8 cellular contexts compared by ENCODE assay signal in genomic region chr5:43555895-43556606, GRCh38. TPM values are rescaled to one million over a fixed set of nuclear protein-coding genes. Genes with fewer than 3 reads are reported as not detected.
A peak's percentile ranks its signal among the peaks of the same experiment; 100 is the strongest.
DNase-seq lines count a peak whose midpoint lies in the region; ATAC-seq and TF ChIP-seq lines count a peak whose summit lies in the region.

No MANE protein-coding gene starts in this region.

- H3K27me3 Mint-ChIP-seq in activated T-helper 1 cell treated with anti-CD3 and anti-CD28 coated beads, Interleukin-12 subunit alpha, Interleukin-12 subunit beta, Interleukin-2, Interleukin-4 antibody, amounts not matched to agents 30 ng/mL and 10 ng/mL and 1 ng/mL, durations not matched to agents 14 hours and 24 hours and 36 hours (ENCODE audit: insufficient read depth), result no peaks in the 10 kb centered on the region
- peaks cover 3% of the 10 kb centered on the region for H3K27me3 Mint-ChIP-seq in nephron progenitor cell (ENCODE audit: low read depth, poor library complexity)
- no peaks in the 10 kb centered on the region for H3K27me3 Mint-ChIP-seq in stimulated activated naive CD8-positive, alpha-beta T cell treated with anti-CD3 and anti-CD28 coated beads, Interleukin-15, Interleukin-2, amounts not matched to agents 100 ng/mL and 50 ng/mL, for 24 hours

- ATAC-seq in activated CD4-positive, CD25-positive, alpha-beta regulatory T cell treated with anti-CD3 and anti-CD28 coated beads, Interleukin-2, amount 50 U/mL, for 24 hours, result no peak
- peak; percentile 0 for ATAC-seq in HG03280 (IDR thresholded peaks at IDR 0.05; ENCODE audit: unreplicated experiment)

- intact Hi-C loops in activated T-helper 1 cell treated with anti-CD3 and anti-CD28 coated beads, Interleukin-12 subunit alpha, Interleukin-12 subunit beta, Interleukin-2, Interleukin-4 antibody, amounts not matched to agents 30 ng/mL and 10 ng/mL and 1 ng/mL, durations not matched to agents 14 hours and 24 hours and 36 hours (cut with micrococcal nuclease), result loop anchor here (1.0 to 5.0 kb wide), 13 partner anchors 19 to 1251 kb away; partner anchors contain the start of genes C5orf34, HMGCS1, MRPS30 and NNT

- peak overlapping the region; percentile 86 for H3K4me3 ChIP-seq in fibroblast of the aortic adventitia (ENCODE audit: low read depth, low read length)

- no peak for TF ChIP-seq CTCF in fibroblast of the aortic adventitia (IDR thresholded peaks at IDR 0.05; ENCODE audit: insufficient read depth, low read length)
- no peak for TF ChIP-seq CTCF in nephron progenitor cell (IDR thresholded peaks at IDR 0.05)

- H3K4me1 Mint-ChIP-seq in activated T-helper 1 cell treated with anti-CD3 and anti-CD28 coated beads, Interleukin-12 subunit alpha, Interleukin-12 subunit beta, Interleukin-2, Interleukin-4 antibody, amounts not matched to agents 30 ng/mL and 10 ng/mL and 1 ng/mL, durations not matched to agents 14 hours and 24 hours and 36 hours (ENCODE audit: low read depth), result peaks cover 13% of the 10 kb centered on the region
- H3K4me1 Mint-ChIP-seq in nephron progenitor cell, result peaks cover 8% of the 10 kb centered on the region
- H3K4me1 Mint-ChIP-seq in stimulated activated naive CD8-positive, alpha-beta T cell treated with anti-CD3 and anti-CD28 coated beads, Interleukin-15, Interleukin-2, amounts not matched to agents 100 ng/mL and 50 ng/mL, for 24 hours (ENCODE audit: low read depth), result peaks cover 12% of the 10 kb centered on the region

- no peaks in the 10 kb centered on the region for H3K9me3 Mint-ChIP-seq in activated T-helper 1 cell treated with anti-CD3 and anti-CD28 coated beads, Interleukin-12 subunit alpha, Interleukin-12 subunit beta, Interleukin-2, Interleukin-4 antibody, amounts not matched to agents 30 ng/mL and 10 ng/mL and 1 ng/mL, durations not matched to agents 14 hours and 24 hours and 36 hours
- no peaks in the 10 kb centered on the region for H3K9me3 Mint-ChIP-seq in nephron progenitor cell
- no peaks in the 10 kb centered on the region for H3K9me3 Mint-ChIP-seq in stimulated activated naive CD8-positive, alpha-beta T cell treated with anti-CD3 and anti-CD28 coated beads, Interleukin-15, Interleukin-2, amounts not matched to agents 100 ng/mL and 50 ng/mL, for 24 hours

- H3K27ac Mint-ChIP-seq in activated T-helper 1 cell treated with anti-CD3 and anti-CD28 coated beads, Interleukin-12 subunit alpha, Interleukin-12 subunit beta, Interleukin-2, Interleukin-4 antibody, amounts not matched to agents 30 ng/mL and 10 ng/mL and 1 ng/mL, durations not matched to agents 14 hours and 24 hours and 36 hours, result peak overlapping the region; percentile 87
- H3K27ac Mint-ChIP-seq in nephron progenitor cell, result peak overlapping the region; percentile 98
- peak overlapping the region; percentile 91 for H3K27ac Mint-ChIP-seq in stimulated activated naive CD8-positive, alpha-beta T cell treated with anti-CD3 and anti-CD28 coated beads, Interleukin-15, Interleukin-2, amounts not matched to agents 100 ng/mL and 50 ng/mL, for 24 hours

- H3K4me3 Mint-ChIP-seq in activated T-helper 1 cell treated with anti-CD3 and anti-CD28 coated beads, Interleukin-12 subunit alpha, Interleukin-12 subunit beta, Interleukin-2, Interleukin-4 antibody, amounts not matched to agents 30 ng/mL and 10 ng/mL and 1 ng/mL, durations not matched to agents 14 hours and 24 hours and 36 hours, result peak overlapping the region; percentile 92
- no peak overlapping the region for H3K4me3 Mint-ChIP-seq in nephron progenitor cell
- H3K4me3 Mint-ChIP-seq in stimulated activated naive CD8-positive, alpha-beta T cell treated with anti-CD3 and anti-CD28 coated beads, Interleukin-15, Interleukin-2, amounts not matched to agents 100 ng/mL and 50 ng/mL, for 24 hours, result no peak overlapping the region

- DNase-seq in activated CD4-positive, CD25-positive, alpha-beta regulatory T cell (lab: John Stamatoyannopoulos, UW), result peak; percentile 19 to 40 (median 28)
- DNase-seq in NOMO-1 (lab: John Stamatoyannopoulos, UW; ENCODE audit: unreplicated experiment in 2 of 2) (peak; percentile 55 to 59), fibroblast of the aortic adventitia (ENCODE audit: low read depth) (peak; percentile 37), nephron progenitor cell (peak; percentile 65)
- peak; percentile 43 for DNase-seq in activated T-helper 1 cell treated with anti-CD3 and anti-CD28 coated beads, Interleukin-12 subunit alpha, Interleukin-12 subunit beta, Interleukin-2, Interleukin-4 antibody, amounts not matched to agents 30 ng/mL and 10 ng/mL and 1 ng/mL, durations not matched to agents 14 hours and 24 hours and 36 hours (ENCODE audit: low spot score)

- H3K36me3 Mint-ChIP-seq in activated T-helper 1 cell treated with anti-CD3 and anti-CD28 coated beads, Interleukin-12 subunit alpha, Interleukin-12 subunit beta, Interleukin-2, Interleukin-4 antibody, amounts not matched to agents 30 ng/mL and 10 ng/mL and 1 ng/mL, durations not matched to agents 14 hours and 24 hours and 36 hours (ENCODE audit: low read depth), result peaks cover 2% of the 10 kb centered on the region
- H3K36me3 Mint-ChIP-seq in nephron progenitor cell (ENCODE audit: low read depth), result no peaks in the 10 kb centered on the region
- H3K36me3 Mint-ChIP-seq in stimulated activated naive CD8-positive, alpha-beta T cell treated with anti-CD3 and anti-CD28 coated beads, Interleukin-15, Interleukin-2, amounts not matched to agents 100 ng/mL and 50 ng/mL, for 24 hours (ENCODE audit: low read depth), result peaks cover 2% of the 10 kb centered on the region

RNA-seq across cellular contexts. Expression of gene PAIP1, which starts 0.8 kb away (rescaled TPM):
- 59.0 and 60.8 TPM in 2 replicates for total RNA-seq in activated T-helper 1 cell treated with anti-CD3 and anti-CD28 coated beads, Interleukin-12 subunit alpha, Interleukin-12 subunit beta, Interleukin-2, Interleukin-4 antibody, amounts not matched to agents 30 ng/mL and 10 ng/mL and 1 ng/mL, durations not matched to agents 14 hours and 24 hours and 36 hours
- 81.2 and 113 TPM in 2 replicates for total RNA-seq in fibroblast of the aortic adventitia (ENCODE audit: low replicate concordance)

RNA-seq across cellular contexts. Expression of gene C5orf34, which starts 41.1 kb away (rescaled TPM):
- 5.3 and 5.5 TPM in 2 replicates for total RNA-seq in activated T-helper 1 cell treated with anti-CD3 and anti-CD28 coated beads, Interleukin-12 subunit alpha, Interleukin-12 subunit beta, Interleukin-2, Interleukin-4 antibody, amounts not matched to agents 30 ng/mL and 10 ng/mL and 1 ng/mL, durations not matched to agents 14 hours and 24 hours and 36 hours
- 2.2 and 10.4 TPM in 2 replicates for total RNA-seq in fibroblast of the aortic adventitia (ENCODE audit: low replicate concordance)

RNA-seq across cellular contexts. Expression of gene NNT, which starts 46.9 kb away (rescaled TPM):
- 43.6 and 47.5 TPM in 2 replicates for total RNA-seq in activated T-helper 1 cell treated with anti-CD3 and anti-CD28 coated beads, Interleukin-12 subunit alpha, Interleukin-12 subunit beta, Interleukin-2, Interleukin-4 antibody, amounts not matched to agents 30 ng/mL and 10 ng/mL and 1 ng/mL, durations not matched to agents 14 hours and 24 hours and 36 hours
- total RNA-seq in fibroblast of the aortic adventitia (ENCODE audit: low replicate concordance), result 54.2 and 80.3 TPM in 2 replicates
